Comparison of ENCODE assay signal across 19 cellular contexts in genomic region chr14:103135333-103136075, GRCh38. TPM values are rescaled to one million over a fixed set of nuclear protein-coding genes. Genes with fewer than 3 reads are reported as not detected.
DNase-seq lines count a peak whose midpoint lies in the region; ATAC-seq, FAIRE-seq and TF ChIP-seq lines count a peak whose summit lies in the region.
"Had no signal": no experiment of that assay in that cellular context is flagged by ENCODE, and none has a peak within 500 bp of the region (broad histone marks: within the 10 kb centered on the region; RNA-seq: fewer than 3 reads in every experiment).

No MANE protein-coding gene starts in this region.

- ATAC-seq in right lobe of liver: peak; percentile 13 to 62 (median 55)
- no peak for ATAC-seq in GM21825 (IDR thresholded peaks at IDR 0.05; ENCODE audit: unreplicated experiment)
- ATAC-seq in GM19463 (IDR thresholded peaks at IDR 0.05; ENCODE audit: unreplicated experiment): no peak
- ATAC-seq: CD8-positive, alpha-beta T cell had no signal

- 74% methylated on average over 3 of the region's 24 CpGs for WGBS in right lobe of liver (ENCODE audit: insufficient coverage, low coverage, low lambda C conversion rate, missing lambda C conversion rate)
- WGBS in thyroid gland, 2 donors: 69% methylated on average over 21 to 23 of the region's 24 CpGs

- no peak for FAIRE-seq in RCC 7860 (lab: Jason Lieb, UNC)

- peak overlapping the region; percentile 59 for H3K27ac Mint-ChIP-seq in HFFc6
- peak overlapping the region; percentile 10 for H3K27ac Mint-ChIP-seq in dendritic cell treated with granulocyte-macrophage colony-stimulating factor and Interleukin-4, amounts not matched to agents 40 ng/mL and 50 ng/mL, for 4 days
- H3K27ac Mint-ChIP-seq: CD8-positive, alpha-beta T cell had no signal

- H3K27me3 ChIP-seq in right lobe of liver (no peaks in the 10 kb centered on the region), thyroid gland (no peaks in the 10 kb centered on the region)
- H3K27me3 ChIP-seq: BE2C, SJSA1 had no signal

- H3K4me1 Mint-ChIP-seq in HFFc6 (ENCODE audit: low read depth): peaks cover 18% of the 10 kb centered on the region
- peaks cover 63% of the 10 kb centered on the region for H3K4me1 Mint-ChIP-seq in dendritic cell treated with granulocyte-macrophage colony-stimulating factor and Interleukin-4, amounts not matched to agents 40 ng/mL and 50 ng/mL, for 4 days (ENCODE audit: low read depth)

- H3K4me1 ChIP-seq in right lobe of liver (peaks cover 0 to 24% (median 8%) of the 10 kb centered on the region in 4 donors), thyroid gland (peaks cover 23 to 52% of the 10 kb centered on the region in 2 donors)

- intact Hi-C loops in dendritic cell treated with granulocyte-macrophage colony-stimulating factor and Interleukin-4, amounts not matched to agents 40 ng/mL and 50 ng/mL, for 4 days (cut with micrococcal nuclease): no loop called here
- intact Hi-C loops in right lobe of liver (cut with DNase I): no loop called here
- intact Hi-C loops in thyroid gland (cut with DNase I): no loop called here

- H3K27ac ChIP-seq in right lobe of liver (no peak overlapping the region), thyroid gland (peak overlapping the region in 1 of 3 donors; percentile 33)
- H3K27ac ChIP-seq: SJSA1 had no signal

- peaks cover 20% of the 10 kb centered on the region for H3K36me3 Mint-ChIP-seq in HFFc6 (ENCODE audit: low read depth)
- H3K36me3 Mint-ChIP-seq in dendritic cell treated with granulocyte-macrophage colony-stimulating factor and Interleukin-4, amounts not matched to agents 40 ng/mL and 50 ng/mL, for 4 days (ENCODE audit: low read depth): peaks cover 67% of the 10 kb centered on the region
- H3K36me3 Mint-ChIP-seq: CD8-positive, alpha-beta T cell; IgD-negative memory B cell had no signal

- no peak for TF ChIP-seq POLR2A in right lobe of liver (IDR thresholded peaks at IDR 0.05)
- TF ChIP-seq POLR2A in thyroid gland (IDR thresholded peaks at IDR 0.05): no peak

- no peaks in the 10 kb centered on the region; the same call in 1 of the 2 replicates for H3K27me3 Mint-ChIP-seq in HFFc6 (ENCODE audit: insufficient read depth)
- peaks cover 6% of the 10 kb centered on the region for H3K27me3 Mint-ChIP-seq in dendritic cell treated with granulocyte-macrophage colony-stimulating factor and Interleukin-4, amounts not matched to agents 40 ng/mL and 50 ng/mL, for 4 days

- DNase-seq in HFFc6: no peak
- DNase-seq in right lobe of liver: peak in 1 of 3 donors; percentile 72
- peak; percentile 58 to 64 for DNase-seq in thyroid gland
- no peak for DNase-seq in RCC 7860 (ENCODE audit: low spot score)
- DNase-seq: BE2C; CD8-positive, alpha-beta T cell; DND-41; GDM1; H9; NCI-H1417 treated with DMSO at 0.1 percent for 48 hours; NCI-H2029; NCI-H510A had no signal

- H3K4me3 ChIP-seq in right lobe of liver (no peak overlapping the region), thyroid gland (replicated peaks in 1 of 3) (no peak overlapping the region)
- H3K4me3 ChIP-seq: SJSA1 had no signal

- H3K9me3 Mint-ChIP-seq in HFFc6: no peaks in the 10 kb centered on the region
- no peaks in the 10 kb centered on the region for H3K9me3 Mint-ChIP-seq in dendritic cell treated with granulocyte-macrophage colony-stimulating factor and Interleukin-4, amounts not matched to agents 40 ng/mL and 50 ng/mL, for 4 days
- H3K9me3 Mint-ChIP-seq: CD8-positive, alpha-beta T cell; H9; IgD-negative memory B cell had no signal

- H3K36me3 ChIP-seq in right lobe of liver (peaks cover 0 to 6% (median 0%) of the 10 kb centered on the region in 4 donors), thyroid gland (no peaks in the 10 kb centered on the region)
- H3K36me3 ChIP-seq: BE2C had no signal

- TF ChIP-seq CTCF in HFFc6 (IDR thresholded peaks at IDR 0.05) (no peak), right lobe of liver (IDR thresholded peaks at IDR 0.05) (no peak), thyroid gland (IDR thresholded peaks at IDR 0.05) (no peak)

- H3K9me3 ChIP-seq in right lobe of liver (no peaks in the 10 kb centered on the region), thyroid gland (no peaks in the 10 kb centered on the region)
- H3K9me3 ChIP-seq: BE2C, SJSA1 had no signal

- H3K4me3 Mint-ChIP-seq in HFFc6: no peak overlapping the region
- H3K4me3 Mint-ChIP-seq in dendritic cell treated with granulocyte-macrophage colony-stimulating factor and Interleukin-4, amounts not matched to agents 40 ng/mL and 50 ng/mL, for 4 days: no peak overlapping the region
- H3K4me3 Mint-ChIP-seq: CD8-positive, alpha-beta T cell; H9; IgD-negative memory B cell had no signal

RNA-seq across cellular contexts. Expression of gene TNFAIP2, which starts 12.2 kb away (rescaled TPM):
- 10 to 100 TPM; 44.7 to 59.6 (median 46.4) TPM for total RNA-seq in HFFc6 (2021; fragmentation: NEBNext Ultra II Directional; extraction: Animal tissue kit (Norgen Biotek cat#: 25700))
- total RNA-seq in right lobe of liver: 100 to 1,000 TPM in 1 of 6 experiments, 10 to 100 TPM in 5; 23.2 to 122 (median 32.6) TPM
- total RNA-seq in thyroid gland: 10 to 100 TPM; 28.6 to 37.2 (median 31.2) TPM

RNA-seq across cellular contexts. Expression of gene EXOC3L4, which starts 41.0 kb away (rescaled TPM):
- total RNA-seq in HFFc6 (2021; fragmentation: NEBNext Ultra II Directional; extraction: Animal tissue kit (Norgen Biotek cat#: 25700)): under 1 TPM in 1 of 6 experiments, not detected in 5; 0.45 TPM
- 10 to 100 TPM; 34.2 to 87.1 (median 48.1) TPM for total RNA-seq in right lobe of liver
- under 1 TPM in 2 of 4 donors, not detected in 2; 0.44 to 0.78 TPM for total RNA-seq in thyroid gland
- total RNA-seq: CD8-positive, alpha-beta T cell; RPMI7951 had no signal

RNA-seq across cellular contexts. Expression of gene LBHD2, which starts 51.5 kb away (rescaled TPM):
- not detected for total RNA-seq in HFFc6 (2021; fragmentation: NEBNext Ultra II Directional; extraction: Animal tissue kit (Norgen Biotek cat#: 25700))
- total RNA-seq in right lobe of liver: not detected
- not detected for total RNA-seq in thyroid gland
- total RNA-seq: CD8-positive, alpha-beta T cell; H9; LHCN-M2; RPMI7951 had no signal

Comparison
In these comparisons a context has a peak if more than half of its experiments do, and no peak if none do; other contexts are left out.
1. DNase-seq: peak in thyroid gland (2 of 2); none in HFFc6 (single experiment) and RCC 7860 (single experiment).
2. ATAC-seq: peak in right lobe of liver (4 of 4); none in GM21825 (single experiment) and GM19463 (single experiment).
3. RNA of gene EXOC3L4, which starts 41.0 kb away (total RNA-seq): 34.2 to 87.1 TPM in right lobe of liver; 0.44 to 0.78 TPM in thyroid gland and 0.45 TPM in HFFc6; every median in the first group is over 10 times any median in the second.